ENCODE assay signal across 9 cellular contexts in the genomic region with DNA sequence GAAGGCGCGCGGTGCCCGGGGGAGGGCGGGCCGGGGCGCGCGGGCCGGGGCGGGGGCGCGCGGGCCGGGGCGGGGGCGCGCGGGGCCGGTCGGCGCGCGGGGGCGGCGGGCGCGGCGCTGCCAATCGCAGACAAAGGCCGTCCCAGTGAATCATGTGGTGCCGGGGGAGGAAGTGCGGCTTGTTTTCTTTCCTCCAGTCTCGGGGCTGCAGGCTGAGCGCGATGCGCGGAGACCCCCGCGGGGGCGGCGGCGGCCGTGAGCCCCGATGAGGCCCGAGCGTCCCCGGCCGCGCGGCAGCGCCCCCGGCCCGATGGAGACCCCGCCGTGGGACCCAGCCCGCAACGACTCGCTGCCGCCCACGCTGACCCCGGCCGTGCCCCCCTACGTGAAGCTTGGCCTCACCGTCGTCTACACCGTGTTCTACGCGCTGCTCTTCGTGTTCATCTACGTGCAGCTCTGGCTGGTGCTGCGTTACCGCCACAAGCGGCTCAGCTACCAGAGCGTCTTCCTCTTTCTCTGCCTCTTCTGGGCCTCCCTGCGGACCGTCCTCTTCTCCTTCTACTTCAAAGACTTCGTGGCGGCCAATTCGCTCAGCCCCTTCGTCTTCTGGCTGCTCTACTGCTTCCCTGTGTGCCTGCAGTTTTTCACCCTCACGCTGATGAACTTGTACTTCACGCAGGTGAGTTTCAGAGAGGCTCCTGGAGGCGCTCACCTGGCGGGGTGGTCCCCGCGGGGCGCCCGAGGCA. TPM values are rescaled to one million over a fixed set of nuclear protein-coding genes. Genes with fewer than 3 reads are reported as not detected.
DNase-seq lines count a peak whose midpoint lies in the region; ATAC-seq and TF ChIP-seq lines count a peak whose summit lies in the region.
"Had no signal": no experiment of that assay in that cellular context is flagged by ENCODE, and none has a peak within 500 bp of the region (broad histone marks: within the 10 kb centered on the region; RNA-seq: fewer than 3 reads in every experiment).

A gene with protein sequence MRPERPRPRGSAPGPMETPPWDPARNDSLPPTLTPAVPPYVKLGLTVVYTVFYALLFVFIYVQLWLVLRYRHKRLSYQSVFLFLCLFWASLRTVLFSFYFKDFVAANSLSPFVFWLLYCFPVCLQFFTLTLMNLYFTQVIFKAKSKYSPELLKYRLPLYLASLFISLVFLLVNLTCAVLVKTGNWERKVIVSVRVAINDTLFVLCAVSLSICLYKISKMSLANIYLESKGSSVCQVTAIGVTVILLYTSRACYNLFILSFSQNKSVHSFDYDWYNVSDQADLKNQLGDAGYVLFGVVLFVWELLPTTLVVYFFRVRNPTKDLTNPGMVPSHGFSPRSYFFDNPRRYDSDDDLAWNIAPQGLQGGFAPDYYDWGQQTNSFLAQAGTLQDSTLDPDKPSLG (plus strand): TSS at position 182 of the 746 bp plus-strand sequence. CDS start 84 bp downstream, at position 266.

- H3K36me3 ChIP-seq in right lobe of liver, result no peaks in the 10 kb centered on the region

- peak within 1 kb of the TSS; percentile 44 to 65 (median 61) for H3K4me3 ChIP-seq in right lobe of liver

- peaks cover 48% of the 10 kb centered on the region for H3K4me1 Mint-ChIP-seq in dendritic cell treated with granulocyte-macrophage colony-stimulating factor and Interleukin-4, amounts not matched to agents 40 ng/mL and 50 ng/mL, for 4 days (ENCODE audit: low read depth)

- no peaks in the 10 kb centered on the region for H3K9me3 ChIP-seq in right lobe of liver

- H3K9me3 Mint-ChIP-seq in dendritic cell treated with granulocyte-macrophage colony-stimulating factor and Interleukin-4, amounts not matched to agents 40 ng/mL and 50 ng/mL, for 4 days, result no peaks in the 10 kb centered on the region

- H3K27me3 ChIP-seq in right lobe of liver, result no peaks in the 10 kb centered on the region

- TF ChIP-seq CTCF in right lobe of liver (IDR thresholded peaks at IDR 0.05), result no peak

- H3K27ac Mint-ChIP-seq in dendritic cell treated with granulocyte-macrophage colony-stimulating factor and Interleukin-4, amounts not matched to agents 40 ng/mL and 50 ng/mL, for 4 days, result peak within 1 kb of the TSS; percentile 93

- peak; percentile 55 for TF ChIP-seq POLR2A in right lobe of liver (IDR thresholded peaks at IDR 0.05)

- intact Hi-C loops in dendritic cell treated with granulocyte-macrophage colony-stimulating factor and Interleukin-4, amounts not matched to agents 40 ng/mL and 50 ng/mL, for 4 days (cut with micrococcal nuclease), result loop anchor here (2.0 to 5.0 kb wide), 2 partner anchors 65 to 138 kb away; a partner anchor contains a TSS
- intact Hi-C loops in right lobe of liver (cut with DNase I), result no loop called here

- peak within 1 kb of the TSS; percentile 97 for H3K4me3 Mint-ChIP-seq in dendritic cell treated with granulocyte-macrophage colony-stimulating factor and Interleukin-4, amounts not matched to agents 40 ng/mL and 50 ng/mL, for 4 days

- peak within 1 kb of the TSS in 2 of 3 donors; percentile 30 to 33 for H3K27ac ChIP-seq in right lobe of liver
- H3K27ac ChIP-seq: 22Rv1 had no signal

- H3K36me3 Mint-ChIP-seq in dendritic cell treated with granulocyte-macrophage colony-stimulating factor and Interleukin-4, amounts not matched to agents 40 ng/mL and 50 ng/mL, for 4 days (ENCODE audit: low read depth), result peaks cover 56% of the 10 kb centered on the region

- DNase-seq in DMS 273 (lab: John Stamatoyannopoulos, UW; ENCODE audit: unreplicated experiment) (peak; percentile 88), DMS 273 treated with DMSO at 0.1 percent for 48 hours (lab: John Stamatoyannopoulos, UW) (no peak), NCI-H1436 treated with DMSO at 0.1 percent for 48 hours (lab: John Stamatoyannopoulos, UW) (peak; percentile 48), right lobe of liver (peak in 2 of 3 donors; percentile 63 to 74)
- DNase-seq in activated CD4-positive, alpha-beta T cell treated with anti-CD3 and anti-CD28 coated beads for 4 hours, result peak; percentile 55 to 60
- peak in 2 of 3 donors; percentile 18 to 42 for DNase-seq in stimulated activated CD4-positive, alpha-beta T cell treated with anti-CD3 and anti-CD28 coated beads, TNF-alpha, amount 100 ng/mL, for 1 hour (ENCODE audit: low read depth in 3 of 3, low spot score in 1 of 3)

- 2% methylated on average over 25 of the region's 89 CpGs for WGBS in right lobe of liver (ENCODE audit: insufficient coverage, low coverage, low lambda C conversion rate, missing lambda C conversion rate)

- H3K27me3 Mint-ChIP-seq in dendritic cell treated with granulocyte-macrophage colony-stimulating factor and Interleukin-4, amounts not matched to agents 40 ng/mL and 50 ng/mL, for 4 days, result peaks cover 33% of the 10 kb centered on the region

- H3K4me1 ChIP-seq in right lobe of liver, result peaks cover 0 to 9% (median 2%) of the 10 kb centered on the region in 4 donors

- ATAC-seq in HG02571 (IDR thresholded peaks at IDR 0.05; ENCODE audit: unreplicated experiment) (peak; percentile 56), right lobe of liver (peak; percentile 50 to 66 (median 64))

RNA-seq across cellular contexts. Expression of the gene that starts here (rescaled TPM):
- 10 to 100 TPM in 2 of 6 experiments, 1 to 10 TPM in 4; 4.3 to 22.2 (median 7.6) TPM for total RNA-seq in right lobe of liver
